In the genomic region with DNA sequence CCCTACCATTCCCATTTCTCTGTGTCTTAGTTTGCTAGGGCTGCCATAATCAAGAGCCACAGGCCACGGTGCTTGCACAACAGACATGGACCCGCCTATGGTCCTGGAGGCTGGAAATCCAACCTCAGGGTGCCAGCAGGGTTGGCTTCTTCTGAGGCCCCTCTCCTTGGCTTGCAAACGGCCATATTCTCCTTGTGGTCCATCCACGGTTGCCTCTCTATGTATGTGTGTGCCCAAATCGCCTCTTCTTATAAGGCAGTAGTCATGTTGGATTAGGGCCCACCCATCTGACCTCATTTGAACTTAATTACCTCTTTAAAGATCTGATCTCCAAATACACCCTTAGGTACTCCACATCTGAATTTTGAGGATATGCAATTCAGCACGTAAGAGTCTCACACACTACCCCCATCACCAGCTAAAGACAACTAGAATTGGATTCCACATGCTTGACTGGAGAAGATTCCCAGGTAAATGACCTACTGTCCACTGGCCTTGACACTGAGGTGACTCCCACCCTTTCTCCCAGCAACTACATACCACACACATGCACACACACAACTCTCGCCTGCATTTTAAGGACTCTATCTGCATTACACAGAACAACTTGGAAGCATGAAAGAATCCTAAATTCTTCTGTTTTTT, we compare ENCODE assay signal across 33 cellular contexts. TPM values are rescaled to one million over a fixed set of nuclear protein-coding genes. Genes with fewer than 3 reads are reported as not detected.
"Had no signal": no experiment of that assay in that cellular context is flagged by ENCODE, and none has a peak within 500 bp of the region (broad histone marks: within the 10 kb centered on the region; RNA-seq: fewer than 3 reads in every experiment).

No MANE protein-coding gene starts in this region.

- H3K27me3 ChIP-seq: body of pancreas, breast epithelium had no signal

- DNase-seq: activated CD4-positive, alpha-beta memory T cell treated with anti-CD3 and anti-CD28 coated beads, Interleukin-2, amount 10 ng/mL, durations not matched to agents 7 days and 5 days; activated CD4-positive, alpha-beta T cell treated with anti-CD3 and anti-CD28 coated beads for 1 hour; activated CD4-positive, alpha-beta T cell treated with anti-CD3 and anti-CD28 coated beads for 36 hours; activated CD4-positive, alpha-beta T cell treated with anti-CD3 and anti-CD28 coated beads for 48 hours; activated CD4-positive, alpha-beta T cell treated with anti-CD3 and anti-CD28 coated beads, Interleukin-2, amount 10 ng/mL, durations not matched to agents 7 days and 5 days; activated CD4-positive, alpha-beta T cell treated with anti-CD3 and anti-CD28 coated beads, Interleukin-2, amount 50 U/mL, for 48 hours; activated CD4-positive, CD25-positive, alpha-beta regulatory T cell; activated CD8-positive, alpha-beta memory T cell treated with anti-CD3 and anti-CD28 coated beads for 24 hours; activated CD8-positive, alpha-beta memory T cell treated with anti-CD3 and anti-CD28 coated beads, Interleukin-2, amount 10 ng/mL, durations not matched to agents 7 days and 5 days; activated CD8-positive, alpha-beta memory T cell treated with anti-CD3 and anti-CD28 coated beads, Interleukin-2, amount 50 U/mL, for 48 hours; activated CD8-positive, alpha-beta T cell treated with anti-CD3 and anti-CD28 coated beads, Interleukin-2, amount 10 ng/mL, durations not matched to agents 7 days and 5 days; activated effector memory CD4-positive, alpha-beta T cell treated with Interleukin-2 at 50 U/mL for 16 hours; activated gamma-delta T cell; activated naive CD4-positive, alpha-beta T cell treated with anti-CD3 and anti-CD28 coated beads, Interleukin-2, amount 10 ng/mL, durations not matched to agents 7 days and 5 days; activated naive CD4-positive, alpha-beta T cell treated with Interleukin-2 at 50 U/mL for 16 hours; activated naive CD8-positive, alpha-beta T cell treated with anti-CD3 and anti-CD28 coated beads, Interleukin-2, amount 10 ng/mL, durations not matched to agents 7 days and 5 days; activated naive CD8-positive, alpha-beta T cell treated with anti-CD3 and anti-CD28 coated beads, Interleukin-2, amount 50 U/mL, for 24 hours; activated T-cell treated with anti-CD3 and anti-CD28 coated beads, Interleukin-2, amount 50 U/mL, for 24 hours; activated T-cell treated with anti-CD3 and anti-CD28 coated beads, Interleukin-2, amount 50 U/mL, for 48 hours; amniotic stem cell; aorta; body of pancreas; brain microvascular endothelial cell; central memory CD4-positive, alpha-beta T cell; T-helper 1 cell; T-helper 2 cell; T-helper 9 cell; WERI-Rb-1 had no signal

- H3K27ac ChIP-seq: body of pancreas, brain microvascular endothelial cell, breast epithelium, WERI-Rb-1 had no signal

- ATAC-seq: activated CD4-positive, alpha-beta T cell treated with anti-CD3 and anti-CD28 coated beads for 36 hours; activated CD4-positive, CD25-positive, alpha-beta regulatory T cell treated with anti-CD3 and anti-CD28 coated beads, Interleukin-2, amount 50 U/mL, for 24 hours; activated CD8-positive, alpha-beta memory T cell treated with anti-CD3 and anti-CD28 coated beads, Interleukin-2, amount 10 ng/mL, durations not matched to agents 7 days and 5 days; activated CD8-positive, alpha-beta T cell treated with anti-CD3 and anti-CD28 coated beads, Interleukin-2, amount 10 ng/mL, durations not matched to agents 7 days and 5 days; activated naive CD8-positive, alpha-beta T cell treated with anti-CD3 and anti-CD28 coated beads, Interleukin-2, amount 50 U/mL, for 24 hours; body of pancreas; WTC11 had no signal

- H3K36me3 ChIP-seq: brain microvascular endothelial cell, breast epithelium, WERI-Rb-1 had no signal

- H3K9me3 ChIP-seq: body of pancreas had no signal

- H3K4me3 ChIP-seq: body of pancreas, breast epithelium had no signal

- H3K4me1 ChIP-seq: breast epithelium had no signal

- FAIRE-seq: astrocyte, TTC549 had no signal

RNA-seq across cellular contexts. Expression of gene TMEM51, which starts 28.3 kb away (rescaled TPM):
- total RNA-seq: activated CD4-positive, alpha-beta memory T cell treated with anti-CD3 and anti-CD28 coated beads, Interleukin-2, amount 10 ng/mL, durations not matched to agents 7 days and 5 days; activated CD4-positive, alpha-beta T cell treated with anti-CD3 and anti-CD28 coated beads, Interleukin-2, amount 10 ng/mL, durations not matched to agents 7 days and 5 days; activated CD8-positive, alpha-beta memory T cell treated with anti-CD3 and anti-CD28 coated beads, Interleukin-2, amount 10 ng/mL, durations not matched to agents 7 days and 5 days had no signal
